Comparison of ENCODE assay signal across 26 cellular contexts in the genomic region with DNA sequence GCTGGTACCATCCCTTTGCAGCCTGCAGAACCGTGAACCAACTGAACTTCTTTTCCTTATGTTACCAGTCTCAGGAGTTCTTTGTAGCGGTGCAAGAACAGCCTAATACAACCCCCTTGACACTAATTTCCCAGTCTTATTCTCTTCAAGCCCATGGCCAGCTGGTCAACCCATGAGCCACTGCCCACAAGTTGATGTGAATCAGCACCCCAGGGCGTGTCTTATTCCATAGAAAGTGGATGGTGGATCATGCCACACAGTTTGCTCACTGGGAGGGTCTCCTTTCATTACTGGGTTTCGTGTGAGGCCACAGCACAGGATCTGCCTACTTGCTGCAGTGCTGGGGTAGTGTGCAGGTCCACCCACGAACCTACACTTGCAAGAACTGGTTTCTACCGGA. TPM values are rescaled to one million over a fixed set of nuclear protein-coding genes. Genes with fewer than 3 reads are reported as not detected.
"Had no signal": no experiment of that assay in that cellular context is flagged by ENCODE, and none has a peak within 500 bp of the region (broad histone marks: within the 10 kb centered on the region; RNA-seq: fewer than 3 reads in every experiment).

No MANE protein-coding gene starts in this region.

- H3K27ac ChIP-seq: KMS-11, Peyer's patch, RWPE1, SJCRH30, VCaP had no signal

- H3K4me1 ChIP-seq: Peyer's patch, SJCRH30 had no signal

- H3K4me3 ChIP-seq: Peyer's patch, SJCRH30 had no signal

- H3K27me3 ChIP-seq: Peyer's patch, SJCRH30 had no signal

- ATAC-seq: activated T-cell treated with anti-CD3 and anti-CD28 coated beads, Interleukin-2, amount 50 U/mL, for 72 hours had no signal

- H3K36me3 ChIP-seq: Peyer's patch, SJCRH30 had no signal

- DNase-seq: activated CD4-positive, alpha-beta memory T cell treated with anti-CD3 and anti-CD28 coated beads for 36 hours; activated CD4-positive, alpha-beta T cell treated with anti-CD3 and anti-CD28 coated beads, Interleukin-2, amount 10 ng/mL, durations not matched to agents 7 days and 5 days; activated CD4-positive, CD25-positive, alpha-beta regulatory T cell; activated CD8-positive, alpha-beta memory T cell treated with anti-CD3 and anti-CD28 coated beads, Interleukin-2, amount 50 U/mL, for 4 hours; activated gamma-delta T cell treated with Interleukin-2 at 50 U/mL for 16 hours; activated naive CD4-positive, alpha-beta T cell treated with anti-CD3 and anti-CD28 coated beads, Interleukin-2, amount 10 ng/mL, durations not matched to agents 7 days and 5 days; activated naive CD8-positive, alpha-beta T cell treated with anti-CD3 and anti-CD28 coated beads for 36 hours; activated T-cell treated with anti-CD3 and anti-CD28 coated beads, Interleukin-2, amount 50 U/mL, for 72 hours; anterior cingulate cortex; MV-4-11; NCI-H1105; NCI-H1436; NCI-H1694 treated with DMSO at 0.1 percent for 48 hours; NCI-H2029 treated with DMSO at 0.1 percent for 48 hours; NCI-H510A treated with DMSO at 0.1 percent for 48 hours; NCI-H69; NK-92 treated with Interleukin-12 subunit alpha and Interleukin-12 subunit beta, amount 100 ng/mL, for 24 hours; Peyer's patch; Right ventricle myocardium superior; SJCRH30; SK-N-SH; T-helper 1 cell had no signal

- H3K9me3 ChIP-seq: Peyer's patch, SJCRH30, SK-N-SH had no signal

RNA-seq across cellular contexts. Expression of a gene that starts 27.0 kb away (rescaled TPM):
- total RNA-seq: MCF 10A, Peyer's patch, Right ventricle myocardium superior, SJCRH30 had no signal
